Comparison of ENCODE assay signal across 10 cellular contexts in the genomic region with DNA sequence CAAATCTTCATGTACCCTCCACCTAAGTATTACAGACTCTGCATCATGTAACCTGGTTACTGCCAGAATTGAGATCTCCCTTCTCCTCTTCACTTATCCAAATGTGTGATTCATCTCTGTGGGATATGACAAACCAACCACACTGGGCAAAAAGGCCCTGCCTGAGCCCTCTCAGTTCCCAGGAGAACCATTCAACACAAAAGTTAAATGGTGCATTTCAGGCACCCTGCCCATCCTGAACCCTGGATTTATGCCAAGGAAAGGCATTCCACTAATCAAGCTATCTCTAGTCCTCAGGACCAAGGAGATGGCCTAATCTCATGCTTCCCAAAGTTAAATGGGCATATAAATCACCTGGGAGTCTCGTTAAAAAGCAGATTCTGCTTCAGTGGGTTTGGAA.
A peak's percentile ranks its signal among the peaks of the same experiment; 100 is the strongest.
DNase-seq lines count a peak whose midpoint lies in the region; ATAC-seq, FAIRE-seq and TF ChIP-seq lines count a peak whose summit lies in the region.
"Had no signal": no experiment of that assay in that cellular context is flagged by ENCODE, and none has a peak within 500 bp of the region (broad histone marks: within the 10 kb centered on the region; RNA-seq: fewer than 3 reads in every experiment).

No MANE protein-coding gene starts in this region.

- peaks cover 12% of the 10 kb centered on the region for H3K36me3 Mint-ChIP-seq in T-cell

- H3K27me3 Mint-ChIP-seq in T-cell, result no peaks in the 10 kb centered on the region
- H3K27me3 Mint-ChIP-seq: brain had no signal

- H3K4me3 ChIP-seq in right cardiac atrium (ENCODE audit: low read length) (no peak overlapping the region), right atrium auricular region (no peak overlapping the region)

- DNase-seq in right cardiac atrium (no peak), right atrium auricular region (ENCODE audit: low spot score) (no peak), NCI-H2107 (lab: John Stamatoyannopoulos, UW) (peak; percentile 66), epithelial cell of prostate (ENCODE audit: low read depth, low spot score) (peak; percentile 69), urothelium cell line (ENCODE audit: low spot score) (peak; percentile 83), medulla oblongata (ENCODE audit: extremely low spot score) (no peak), NCI-H1436 (lab: John Stamatoyannopoulos, UW) (no peak), T-cell (no peak)
- DNase-seq: DND-41 had no signal

- H3K4me1 ChIP-seq in right cardiac atrium (ENCODE audit: control insufficient read depth, insufficient read depth, low read length) (peaks cover 13% of the 10 kb centered on the region), right atrium auricular region (peaks cover 0 to 11% of the 10 kb centered on the region in 2 donors)

- 77% methylated on average over 1 of the region's 1 CpG for WGBS in right cardiac atrium

- peak overlapping the region in 1 of 2 donors; percentile 29 for H3K27ac Mint-ChIP-seq in T-cell

- H3K27ac ChIP-seq in right cardiac atrium (ENCODE audit: low read length) (no peak overlapping the region), right atrium auricular region (no peak overlapping the region), epithelial cell of prostate (peak overlapping the region; percentile 23)

- H3K9me3 Mint-ChIP-seq in T-cell, result no peaks in the 10 kb centered on the region
- H3K9me3 Mint-ChIP-seq: brain had no signal

- H3K4me3 Mint-ChIP-seq in T-cell, result no peak overlapping the region
- H3K4me3 Mint-ChIP-seq: brain had no signal

- FAIRE-seq in urothelium cell line (lab: Jason Lieb, UNC), result no peak

- H3K27me3 ChIP-seq in right cardiac atrium (ENCODE audit: control insufficient read depth, insufficient read depth), result no peaks in the 10 kb centered on the region
- no peaks in the 10 kb centered on the region for H3K27me3 ChIP-seq in right atrium auricular region

- no peak for TF ChIP-seq CTCF in right atrium auricular region (IDR thresholded peaks at IDR 0.05)

- intact Hi-C loops in right cardiac atrium (cut with DNase I), result no loop called here

- POLR2A ChIA-PET in T-cell (lab: Charles Lee), result no interaction called here

- no peaks in the 10 kb centered on the region for H3K36me3 ChIP-seq in right atrium auricular region

- no peaks in the 10 kb centered on the region for H3K9me3 ChIP-seq in right cardiac atrium (ENCODE audit: control insufficient read depth, low read length)
- H3K9me3 ChIP-seq in right atrium auricular region, result no peaks in the 10 kb centered on the region

- H3K4me1 Mint-ChIP-seq in T-cell, result peaks cover 74 to 85% (median 83%) of the 10 kb centered on the region in 3 donors

- CTCF ChIA-PET in T-cell (lab: Charles Lee), result interaction anchor here in 1 of 2 donors (0.6 kb wide), 1 partner anchor 134 kb away, joined by 3 read pairs; no protein-coding TSS in a partner anchor

- peak; percentile 12 to 57 for ATAC-seq in right cardiac atrium
- ATAC-seq in T-cell (replicated peaks in 1 of 4), result no peak

Comparison
In these comparisons a context has a peak if more than half of its experiments do, and no peak if none do; other contexts are left out.
1. ATAC-seq: peak in right cardiac atrium (2 of 2); none in T-cell (0 of 4).
2. DNase-seq: peak in NCI-H2107 (single experiment), epithelial cell of prostate (single experiment) and urothelium cell line (single experiment); none in right cardiac atrium (0 of 3), right atrium auricular region (single experiment), medulla oblongata (single experiment), NCI-H1436 (single experiment) and T-cell (0 of 34).